14 cellular contexts compared by ENCODE assay signal in genomic region chr15:44340410-44340809, GRCh38. TPM values are rescaled to one million over a fixed set of nuclear protein-coding genes. Genes with fewer than 3 reads are reported as not detected.
DNase-seq lines count a peak whose midpoint lies in the region; ATAC-seq and TF ChIP-seq lines count a peak whose summit lies in the region.
"Had no signal": no experiment of that assay in that cellular context is flagged by ENCODE, and none has a peak within 500 bp of the region (broad histone marks: within the 10 kb centered on the region; RNA-seq: fewer than 3 reads in every experiment).

No MANE protein-coding gene starts in this region.

- H4K20me1 ChIP-seq in mammary epithelial cell (ENCODE audit: insufficient read depth, low read length): no peaks in the 10 kb centered on the region

- dilution Hi-C loops in mammary epithelial cell (cut with HindIII; ENCODE audit: low sequenced_read_pairs): no loop called here

- H3K27me3 ChIP-seq in mammary epithelial cell (ENCODE audit: insufficient read depth, low read length): no peaks in the 10 kb centered on the region

- no peak overlapping the region for H3K9ac ChIP-seq in mammary epithelial cell (ENCODE audit: insufficient read depth, low read length)

- H3K9me3 ChIP-seq in mammary epithelial cell (replicated peaks; ENCODE audit: insufficient read depth, low read length): no peaks in the 10 kb centered on the region

- CTCF ChIA-PET in mammary epithelial cell (lab: Charles Lee; ENCODE audit: low non-redundant PET): no interaction called here

- no peaks in the 10 kb centered on the region for H3K36me3 ChIP-seq in mammary epithelial cell (ENCODE audit: insufficient read depth, low read length)

- H3K79me2 ChIP-seq in mammary epithelial cell (ENCODE audit: insufficient read depth, low read length): no peaks in the 10 kb centered on the region

- ATAC-seq in GM19397 (IDR thresholded peaks at IDR 0.05; ENCODE audit: unreplicated experiment) (no peak), HG02973 (IDR thresholded peaks at IDR 0.05; ENCODE audit: unreplicated experiment) (no peak)

- no peak overlapping the region for H3K4me3 ChIP-seq in mammary epithelial cell (replicated peaks in 1 of 3; ENCODE audit: insufficient read depth in 1 of 3, low read depth in 2 of 3, low read length in 3 of 3)

- no TSS peak for BruUV-seq in mammary epithelial cell (replicated peaks; lab: Mats Ljungman, UMichigan)

- intact Hi-C loops in mammary epithelial cell (cut with micrococcal nuclease): loop anchor here (5.0 kb wide), 1 partner anchor 53 kb away; the partner anchor contains the start of gene GOLM2

- in situ Hi-C loops in mammary epithelial cell (cut with MboI; ENCODE audit: low sequenced_read_pairs in 2 of 2): no loop called here

- peak overlapping the region; percentile 22 for H3K4me2 ChIP-seq in mammary epithelial cell (ENCODE audit: insufficient read depth, low read depth, low read length)

- peak overlapping the region; percentile 3 for H2AFZ ChIP-seq in mammary epithelial cell (ENCODE audit: low read depth, low read length)

- DNase-seq in AG09319 (ENCODE audit: extremely low read depth, low read depth) (peak; percentile 54), HS-5 (ENCODE audit: low read depth) (peak; percentile 64), mammary epithelial cell (peak; percentile 86), mesenteric fat pad (ENCODE audit: low spot score) (peak; percentile 22), NCI-H69 (lab: John Stamatoyannopoulos, UW) (no peak)
- DNase-seq in NK-92 treated with Interleukin-12 subunit alpha and Interleukin-12 subunit beta, amount 100 ng/mL, for 24 hours (lab: John Stamatoyannopoulos, UW): no peak
- DNase-seq: CD8-positive, alpha-beta memory T cell; glutamatergic neuron; H7; NCI-H2227 treated with DMSO at 0.1 percent for 48 hours; stimulated activated CD4-positive, alpha-beta T cell treated with anti-CD3 and anti-CD28 coated beads, Interleukin-2, amount 100 ng/mL, for 24 hours; substantia nigra had no signal

- H3K4me1 ChIP-seq in mammary epithelial cell (ENCODE audit: insufficient read depth, low read length): peaks cover 7% of the 10 kb centered on the region

- 31% methylated on average over 5 of the region's 5 CpGs for WGBS in mammary epithelial cell (ENCODE audit: low coverage, missing lambda C conversion rate)

- TF ChIP-seq CTCF in AG09319 (IDR thresholded peaks at IDR 0.05; ENCODE audit: low read depth, low read length) (no peak), mammary epithelial cell (conservative IDR thresholded peaks at IDR 0.05 in 1 of 2, IDR thresholded peaks at IDR 0.05 in 1 of 2; ENCODE audit: extremely low read depth in 1 of 2, insufficient read depth in 1 of 2, low read depth in 1 of 2, low read length in 2 of 2) (no peak)

- H3K27ac ChIP-seq in mammary epithelial cell (ENCODE audit: insufficient read depth, low read depth, low read length): no peak overlapping the region

RNA-seq across cellular contexts. Expression of gene GOLM2, which starts 51.9 kb away (rescaled TPM):
- 10 to 100 TPM; 38.0 to 53.3 TPM for total RNA-seq in mammary epithelial cell
- 12.4 TPM for polyA plus RNA-seq in mammary epithelial cell
- 12.1 TPM for polyA minus RNA-seq in mammary epithelial cell
- 69.6 TPM for total RNA-seq in mesenteric fat pad

Comparison
In these comparisons a context has a peak if more than half of its experiments do, and no peak if none do; other contexts are left out.
1. DNase-seq: peak in AG09319 (single experiment), HS-5 (single experiment), mammary epithelial cell (single experiment) and mesenteric fat pad (single experiment); none in NK-92 treated with Interleukin-12 subunit alpha and Interleukin-12 subunit beta, amount 100 ng/mL, for 24 hours (single experiment) and NCI-H69 (single experiment).